ENCODE assay signal across 1 cellular context in the genomic region with DNA sequence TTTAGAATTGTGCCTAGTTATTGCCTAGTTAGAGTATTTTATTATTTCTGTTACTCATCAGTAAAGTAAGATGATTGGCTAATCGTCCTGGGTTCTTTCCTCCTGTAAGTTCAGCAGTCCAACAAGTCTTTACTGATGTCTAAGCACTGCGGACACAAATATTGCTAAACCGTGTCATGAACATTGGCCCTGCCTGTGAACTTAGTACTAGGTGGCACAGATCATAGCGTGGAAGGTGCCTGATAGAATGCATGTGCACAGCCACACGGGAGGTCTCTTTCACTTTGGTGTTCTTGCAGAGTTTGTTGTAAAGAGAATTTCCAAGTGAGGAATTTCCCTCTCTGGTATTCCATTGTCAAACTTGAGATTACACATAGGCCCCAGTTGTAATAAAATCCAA.
A peak's percentile ranks its signal among the peaks of the same experiment; 100 is the strongest.
TF ChIP-seq lines count a peak whose summit lies in the region.

No MANE protein-coding gene starts in this region.

TF ChIP-seq in HepG2, 621 proteins besides CTCF, POLR2A, EP300 and RAD21 (continued from another document and continues in another):
- TF ChIP-seq ZGPAT (CRISPR knock-in tag; IDR thresholded peaks at IDR 0.05) (peak; percentile 81), ZNF704 (CRISPR knock-in tag; IDR thresholded peaks at IDR 0.05; ENCODE audit: borderline replicate concordance) (no peak), ZFP36L1 (CRISPR knock-in tag; IDR thresholded peaks at IDR 0.05) (no peak), CHCHD3 (CRISPR knock-in tag; IDR thresholded peaks at IDR 0.05) (no peak), IKZF4 (CRISPR knock-in tag; IDR thresholded peaks at IDR 0.05; ENCODE audit: borderline replicate concordance, low read depth, not compliant biosample characterization) (no peak), HIVEP1 (CRISPR knock-in tag; IDR thresholded peaks at IDR 0.05) (no peak), U2AF1 (optimal IDR thresholded peaks at IDR 0.05; ENCODE audit: low read depth, low read length) (no peak), TCF12 (IDR thresholded peaks at IDR 0.05) (no peak), TCF12 (CRISPR knock-in tag; IDR thresholded peaks at IDR 0.05) (no peak), ZKSCAN5 (CRISPR knock-in tag; IDR thresholded peaks at IDR 0.05) (no peak), BCLAF1 (IDR thresholded peaks at IDR 0.05) (no peak), IRF2 (CRISPR knock-in tag; IDR thresholded peaks at IDR 0.05) (peak; percentile 74; the same call in 1 of the 2 replicates), ZBTB44 (CRISPR knock-in tag; IDR thresholded peaks at IDR 0.05) (no peak), ADNP (CRISPR knock-in tag; IDR thresholded peaks at IDR 0.05) (no peak), ZNF333 (CRISPR knock-in tag; IDR thresholded peaks at IDR 0.05; ENCODE audit: borderline replicate concordance) (no peak), ZNF180 (CRISPR knock-in tag; IDR thresholded peaks at IDR 0.05; ENCODE audit: borderline replicate concordance, low read depth) (no peak), ZNF841 (CRISPR knock-in tag; IDR thresholded peaks at IDR 0.05; ENCODE audit: borderline replicate concordance) (no peak), ZNF451 (CRISPR knock-in tag; IDR thresholded peaks at IDR 0.05) (no peak; the same call in 1 of the 2 replicates), ZNF660 (CRISPR knock-in tag; IDR thresholded peaks at IDR 0.05; ENCODE audit: borderline replicate concordance, low read depth) (no peak), ZSCAN21 (CRISPR knock-in tag; IDR thresholded peaks at IDR 0.05; ENCODE audit: borderline replicate concordance) (peak; percentile 30; the same call in 1 of the 2 replicates), MTA3 (CRISPR knock-in tag; IDR thresholded peaks at IDR 0.05) (no peak), PRPF4 (IDR thresholded peaks at IDR 0.05; ENCODE audit: low read depth, low read length, poor library complexity, severe bottlenecking) (no peak), MBD4 (IDR thresholded peaks at IDR 0.05; ENCODE audit: borderline replicate concordance, low read length) (no peak), ZNF614 (CRISPR knock-in tag; IDR thresholded peaks at IDR 0.05; ENCODE audit: borderline replicate concordance) (0 out of 2 replicates have a peak, but pooled peaks have one; percentile 49)
- TF ChIP-seq, protein P1, sequence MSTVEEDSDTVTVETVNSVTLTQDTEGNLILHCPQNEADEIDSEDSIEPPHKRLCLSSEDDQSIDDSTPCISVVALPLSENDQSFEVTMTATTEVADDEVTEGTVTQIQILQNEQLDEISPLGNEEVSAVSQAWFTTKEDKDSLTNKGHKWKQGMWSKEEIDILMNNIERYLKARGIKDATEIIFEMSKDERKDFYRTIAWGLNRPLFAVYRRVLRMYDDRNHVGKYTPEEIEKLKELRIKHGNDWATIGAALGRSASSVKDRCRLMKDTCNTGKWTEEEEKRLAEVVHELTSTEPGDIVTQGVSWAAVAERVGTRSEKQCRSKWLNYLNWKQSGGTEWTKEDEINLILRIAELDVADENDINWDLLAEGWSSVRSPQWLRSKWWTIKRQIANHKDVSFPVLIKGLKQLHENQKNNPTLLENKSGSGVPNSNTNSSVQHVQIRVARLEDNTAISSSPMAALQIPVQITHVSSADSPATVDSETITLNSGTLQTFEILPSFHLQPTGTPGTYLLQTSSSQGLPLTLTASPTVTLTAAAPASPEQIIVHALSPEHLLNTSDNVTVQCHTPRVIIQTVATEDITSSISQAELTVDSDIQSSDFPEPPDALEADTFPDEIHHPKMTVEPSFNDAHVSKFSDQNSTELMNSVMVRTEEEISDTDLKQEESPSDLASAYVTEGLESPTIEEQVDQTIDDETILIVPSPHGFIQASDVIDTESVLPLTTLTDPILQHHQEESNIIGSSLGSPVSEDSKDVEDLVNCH (CRISPR knock-in tag; IDR thresholded peaks at IDR 0.05) = no peak
- TF ChIP-seq, protein P2, sequence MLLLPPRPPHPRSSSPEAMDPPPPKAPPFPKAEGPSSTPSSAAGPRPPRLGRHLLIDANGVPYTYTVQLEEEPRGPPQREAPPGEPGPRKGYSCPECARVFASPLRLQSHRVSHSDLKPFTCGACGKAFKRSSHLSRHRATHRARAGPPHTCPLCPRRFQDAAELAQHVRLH (CRISPR knock-in tag; IDR thresholded peaks at IDR 0.05; ENCODE audit: borderline replicate concordance, low read depth) = peak; percentile 39; the same call in 1 of the 2 replicates
- TF ChIP-seq, protein P3, sequence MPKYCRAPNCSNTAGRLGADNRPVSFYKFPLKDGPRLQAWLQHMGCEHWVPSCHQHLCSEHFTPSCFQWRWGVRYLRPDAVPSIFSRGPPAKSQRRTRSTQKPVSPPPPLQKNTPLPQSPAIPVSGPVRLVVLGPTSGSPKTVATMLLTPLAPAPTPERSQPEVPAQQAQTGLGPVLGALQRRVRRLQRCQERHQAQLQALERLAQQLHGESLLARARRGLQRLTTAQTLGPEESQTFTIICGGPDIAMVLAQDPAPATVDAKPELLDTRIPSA (CRISPR knock-in tag; IDR thresholded peaks at IDR 0.05; ENCODE audit: borderline replicate concordance) = no peak
- TF ChIP-seq, protein P4, sequence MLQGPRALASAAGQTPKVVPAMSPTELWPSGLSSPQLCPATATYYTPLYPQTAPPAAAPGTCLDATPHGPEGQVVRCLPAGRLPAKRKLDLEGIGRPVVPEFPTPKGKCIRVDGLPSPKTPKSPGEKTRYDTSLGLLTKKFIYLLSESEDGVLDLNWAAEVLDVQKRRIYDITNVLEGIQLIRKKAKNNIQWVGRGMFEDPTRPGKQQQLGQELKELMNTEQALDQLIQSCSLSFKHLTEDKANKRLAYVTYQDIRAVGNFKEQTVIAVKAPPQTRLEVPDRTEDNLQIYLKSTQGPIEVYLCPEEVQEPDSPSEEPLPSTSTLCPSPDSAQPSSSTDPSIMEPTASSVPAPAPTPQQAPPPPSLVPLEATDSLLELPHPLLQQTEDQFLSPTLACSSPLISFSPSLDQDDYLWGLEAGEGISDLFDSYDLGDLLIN (CRISPR knock-in tag; IDR thresholded peaks at IDR 0.05; ENCODE audit: borderline replicate concordance) = no peak
- TF ChIP-seq, protein P5, sequence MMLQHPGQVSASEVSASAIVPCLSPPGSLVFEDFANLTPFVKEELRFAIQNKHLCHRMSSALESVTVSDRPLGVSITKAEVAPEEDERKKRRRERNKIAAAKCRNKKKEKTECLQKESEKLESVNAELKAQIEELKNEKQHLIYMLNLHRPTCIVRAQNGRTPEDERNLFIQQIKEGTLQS (CRISPR knock-in tag; IDR thresholded peaks at IDR 0.05) = no peak
- TF ChIP-seq, protein P6, sequence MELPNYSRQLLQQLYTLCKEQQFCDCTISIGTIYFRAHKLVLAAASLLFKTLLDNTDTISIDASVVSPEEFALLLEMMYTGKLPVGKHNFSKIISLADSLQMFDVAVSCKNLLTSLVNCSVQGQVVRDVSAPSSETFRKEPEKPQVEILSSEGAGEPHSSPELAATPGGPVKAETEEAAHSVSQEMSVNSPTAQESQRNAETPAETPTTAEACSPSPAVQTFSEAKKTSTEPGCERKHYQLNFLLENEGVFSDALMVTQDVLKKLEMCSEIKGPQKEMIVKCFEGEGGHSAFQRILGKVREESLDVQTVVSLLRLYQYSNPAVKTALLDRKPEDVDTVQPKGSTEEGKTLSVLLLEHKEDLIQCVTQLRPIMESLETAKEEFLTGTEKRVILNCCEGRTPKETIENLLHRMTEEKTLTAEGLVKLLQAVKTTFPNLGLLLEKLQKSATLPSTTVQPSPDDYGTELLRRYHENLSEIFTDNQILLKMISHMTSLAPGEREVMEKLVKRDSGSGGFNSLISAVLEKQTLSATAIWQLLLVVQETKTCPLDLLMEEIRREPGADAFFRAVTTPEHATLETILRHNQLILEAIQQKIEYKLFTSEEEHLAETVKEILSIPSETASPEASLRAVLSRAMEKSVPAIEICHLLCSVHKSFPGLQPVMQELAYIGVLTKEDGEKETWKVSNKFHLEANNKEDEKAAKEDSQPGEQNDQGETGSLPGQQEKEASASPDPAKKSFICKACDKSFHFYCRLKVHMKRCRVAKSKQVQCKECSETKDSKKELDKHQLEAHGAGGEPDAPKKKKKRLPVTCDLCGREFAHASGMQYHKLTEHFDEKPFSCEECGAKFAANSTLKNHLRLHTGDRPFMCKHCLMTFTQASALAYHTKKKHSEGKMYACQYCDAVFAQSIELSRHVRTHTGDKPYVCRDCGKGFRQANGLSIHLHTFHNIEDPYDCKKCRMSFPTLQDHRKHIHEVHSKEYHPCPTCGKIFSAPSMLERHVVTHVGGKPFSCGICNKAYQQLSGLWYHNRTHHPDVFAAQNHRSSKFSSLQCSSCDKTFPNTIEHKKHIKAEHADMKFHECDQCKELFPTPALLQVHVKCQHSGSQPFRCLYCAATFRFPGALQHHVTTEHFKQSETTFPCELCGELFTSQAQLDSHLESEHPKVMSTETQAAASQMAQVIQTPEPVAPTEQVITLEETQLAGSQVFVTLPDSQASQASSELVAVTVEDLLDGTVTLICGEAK (IDR thresholded peaks at IDR 0.05) = no peak
- TF ChIP-seq, protein P6 (CRISPR knock-in tag; IDR thresholded peaks at IDR 0.05) = peak; percentile 20; the same call in 1 of the 2 replicates
- TF ChIP-seq, protein P7, sequence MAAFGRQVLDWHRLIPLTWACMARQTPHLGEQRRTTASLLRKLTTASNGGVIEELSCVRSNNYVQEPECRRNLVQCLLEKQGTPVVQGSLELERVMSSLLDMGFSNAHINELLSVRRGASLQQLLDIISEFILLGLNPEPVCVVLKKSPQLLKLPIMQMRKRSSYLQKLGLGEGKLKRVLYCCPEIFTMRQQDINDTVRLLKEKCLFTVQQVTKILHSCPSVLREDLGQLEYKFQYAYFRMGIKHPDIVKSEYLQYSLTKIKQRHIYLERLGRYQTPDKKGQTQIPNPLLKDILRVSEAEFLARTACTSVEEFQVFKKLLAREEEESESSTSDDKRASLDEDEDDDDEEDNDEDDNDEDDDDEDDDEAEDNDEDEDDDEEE (CRISPR knock-in tag; IDR thresholded peaks at IDR 0.05) = no peak
